Comparison of ENCODE assay signal across 8 cellular contexts in genomic region chr7:100476903-100477870, GRCh38. TPM values are rescaled to one million over a fixed set of nuclear protein-coding genes. Genes with fewer than 3 reads are reported as not detected.
DNase-seq lines count a peak whose midpoint lies in the region; ATAC-seq, FAIRE-seq and TF ChIP-seq lines count a peak whose summit lies in the region.

No MANE protein-coding gene starts in this region.

- peaks cover 5% of the 10 kb centered on the region; the same call in 1 of the 2 replicates for H3K9me3 ChIP-seq in AG04450 (ENCODE audit: control insufficient read depth, insufficient read depth, low read length)

- POLR2A ChIA-PET in AG04450 (lab: Yijun Ruan, JAX): interaction anchor here (0.6 to 2.2 kb wide), 6 partner anchors 11 to 109 kb away, joined by 3 to 15 read pairs (median 6); partner anchors contain the start of genes FBXO24, LRCH4 and ZCWPW1

- H3K4me3 ChIP-seq in AG04450 (ENCODE audit: low read depth, low read length) (peak overlapping the region; percentile 94), HL-60 (replicated peaks; ENCODE audit: insufficient read depth, low read length) (peak overlapping the region; percentile 96)

- peaks cover 44 to 46% of the 10 kb centered on the region in 2 donors for H3K4me1 Mint-ChIP-seq in immature natural killer cell
- peaks cover 42% of the 10 kb centered on the region for H3K4me1 Mint-ChIP-seq in stimulated activated effector memory CD8-positive, alpha-beta T cell treated with anti-CD3 and anti-CD28 coated beads, Interleukin-12 subunit alpha, Interleukin-12 subunit beta, amount 100 ng/mL, for 72 hours

- peak overlapping the region; percentile 80 to 100 (median 97) for H3K4me3 Mint-ChIP-seq in immature natural killer cell
- peak overlapping the region; percentile 99 for H3K4me3 Mint-ChIP-seq in stimulated activated effector memory CD8-positive, alpha-beta T cell treated with anti-CD3 and anti-CD28 coated beads, Interleukin-12 subunit alpha, Interleukin-12 subunit beta, amount 100 ng/mL, for 72 hours

- peaks cover 10 to 24% of the 10 kb centered on the region in 2 donors for H3K36me3 Mint-ChIP-seq in activated naive CD4-positive, alpha-beta T cell treated with anti-CD3 and anti-CD28 coated beads, Interleukin-2, amount 50 U/mL, for 72 hours
- peaks cover 0 to 8% (median 8%) of the 10 kb centered on the region in 3 donors for H3K36me3 Mint-ChIP-seq in immature natural killer cell
- H3K36me3 Mint-ChIP-seq in stimulated activated effector memory CD8-positive, alpha-beta T cell treated with anti-CD3 and anti-CD28 coated beads, Interleukin-12 subunit alpha, Interleukin-12 subunit beta, amount 100 ng/mL, for 72 hours: peaks cover 69% of the 10 kb centered on the region

- no peak overlapping the region for H3K27ac ChIP-seq in AG04450 (ENCODE audit: low read depth, low read length)
- peak overlapping the region; percentile 94 for H3K27ac ChIP-seq in HL-60 (replicated peaks)

- TF ChIP-seq CTCF in AG04450 (IDR thresholded peaks at IDR 0.05; ENCODE audit: low read depth, low read length) (peak; percentile 30; the same call in 1 of the 2 replicates), HL-60 (IDR thresholded peaks at IDR 0.05; ENCODE audit: insufficient read depth, low read length) (no peak), D721Med (IDR thresholded peaks at IDR 0.05; ENCODE audit: insufficient read depth, missing control alignments) (no peak)

- H3K27ac Mint-ChIP-seq in activated naive CD4-positive, alpha-beta T cell treated with anti-CD3 and anti-CD28 coated beads, Interleukin-2, amount 50 U/mL, for 72 hours: peak overlapping the region; percentile 70 to 90
- peak overlapping the region; percentile 70 to 99 (median 91) for H3K27ac Mint-ChIP-seq in immature natural killer cell
- H3K27ac Mint-ChIP-seq in stimulated activated effector memory CD8-positive, alpha-beta T cell treated with anti-CD3 and anti-CD28 coated beads, Interleukin-12 subunit alpha, Interleukin-12 subunit beta, amount 100 ng/mL, for 72 hours: peak overlapping the region; percentile 89

- H3K27me3 ChIP-seq in AG04450 (ENCODE audit: control insufficient read depth, insufficient read depth, low read length) (no peaks in the 10 kb centered on the region), HL-60 (ENCODE audit: insufficient read depth, poor library complexity, severe bottlenecking) (no peaks in the 10 kb centered on the region)

- CTCF ChIA-PET in AG04450 (lab: Charles Lee): interaction anchor here (0.5 to 3.4 kb wide), 7 partner anchors 8 to 362 kb away, joined by 3 to 15 read pairs (median 4); no protein-coding TSS in a partner anchor

- no peak for DNase-seq in AG04450 (ENCODE audit: low read depth, low spot score)
- peak in 1 of 2 experiments; percentile 45 for DNase-seq in HL-60 (ENCODE audit: low read depth in 1 of 2, low spot score in 1 of 2)
- peak in 1 of 2 donors; percentile 67 for DNase-seq in activated naive CD4-positive, alpha-beta T cell treated with anti-CD3 and anti-CD28 coated beads, Interleukin-2, amount 50 U/mL, for 72 hours (ENCODE audit: low spot score in 2 of 2)
- peak in 1 of 3 donors; percentile 32 for DNase-seq in immature natural killer cell
- DNase-seq in stimulated activated effector memory CD8-positive, alpha-beta T cell treated with anti-CD3 and anti-CD28 coated beads, Interleukin-12 subunit alpha, Interleukin-12 subunit beta, amount 100 ng/mL, for 72 hours (ENCODE audit: low spot score in 2 of 2): peak; percentile 41 to 75
- no peak for DNase-seq in D721Med (ENCODE audit: insufficient read length, low spot score)
- no peak for DNase-seq in GF-D8 (lab: John Stamatoyannopoulos, UW)

- no peaks in the 10 kb centered on the region for H3K9me3 Mint-ChIP-seq in activated naive CD4-positive, alpha-beta T cell treated with anti-CD3 and anti-CD28 coated beads, Interleukin-2, amount 50 U/mL, for 72 hours
- peaks cover 0 to 2% (median 0%) of the 10 kb centered on the region in 6 donors for H3K9me3 Mint-ChIP-seq in immature natural killer cell
- H3K9me3 Mint-ChIP-seq in stimulated activated effector memory CD8-positive, alpha-beta T cell treated with anti-CD3 and anti-CD28 coated beads, Interleukin-12 subunit alpha, Interleukin-12 subunit beta, amount 100 ng/mL, for 72 hours: no peaks in the 10 kb centered on the region

- no peak for FAIRE-seq in D721Med (lab: Jason Lieb, UNC)

- H3K27me3 Mint-ChIP-seq in immature natural killer cell (ENCODE audit: low read depth in 3 of 3): peaks cover 14 to 29% (median 21%) of the 10 kb centered on the region in 3 donors

- ATAC-seq in activated naive CD4-positive, alpha-beta T cell treated with anti-CD3 and anti-CD28 coated beads, Interleukin-2, amount 50 U/mL, for 72 hours: no peak
- ATAC-seq in stimulated activated effector memory CD8-positive, alpha-beta T cell treated with anti-CD3 and anti-CD28 coated beads, Interleukin-12 subunit alpha, Interleukin-12 subunit beta, amount 100 ng/mL, for 72 hours: peak; percentile 24
- no peak for ATAC-seq in GM19324 (IDR thresholded peaks at IDR 0.05; ENCODE audit: low FRiP score, unreplicated experiment)

RNA-seq across cellular contexts. Expression of gene TSC22D4, which starts 1.8 kb away (rescaled TPM):
- polyA plus RNA-seq in AG04450 (2011; rRNA removed) (10.2 and 11.3 TPM in 2 replicates), immature natural killer cell (10 to 100 TPM; 32.4 to 42.2 (median 35.3) TPM)
- polyA minus RNA-seq in AG04450 (2011; rRNA and poly(A)+ RNA removed): 9.5 and 10.8 TPM in 2 replicates
- total RNA-seq in activated naive CD4-positive, alpha-beta T cell treated with anti-CD3 and anti-CD28 coated beads, Interleukin-2, amount 50 U/mL, for 72 hours: 10 to 100 TPM; 96.2 to 99.9 TPM

RNA-seq across cellular contexts. Expression of gene NYAP1, which starts 6.5 kb away (rescaled TPM):
- polyA plus RNA-seq in AG04450 (2011; rRNA removed): 0.35 and 0.38 TPM in 2 replicates
- 0.14 and 0.17 TPM in 2 replicates for polyA minus RNA-seq in AG04450 (2011; rRNA and poly(A)+ RNA removed)
- total RNA-seq in activated naive CD4-positive, alpha-beta T cell treated with anti-CD3 and anti-CD28 coated beads, Interleukin-2, amount 50 U/mL, for 72 hours: 1 to 10 TPM in 1 of 2 donors, under 1 TPM in 1; 0.89 to 1.0 TPM
- not detected for polyA plus RNA-seq in immature natural killer cell

RNA-seq across cellular contexts. Expression of gene SPACDR, which starts 13.1 kb away (rescaled TPM):
- polyA plus RNA-seq in AG04450 (2011; rRNA removed) (0.76 and 1.3 TPM in 2 replicates), immature natural killer cell (1 to 10 TPM in 1 of 3 donors, under 1 TPM in 1, not detected in 1; 0.43 to 2.2 TPM)
- polyA minus RNA-seq in AG04450 (2011; rRNA and poly(A)+ RNA removed): 0.32 and 0.43 TPM in 2 replicates
- 1 to 10 TPM; 7.7 to 9.9 TPM for total RNA-seq in activated naive CD4-positive, alpha-beta T cell treated with anti-CD3 and anti-CD28 coated beads, Interleukin-2, amount 50 U/mL, for 72 hours

RNA-seq across cellular contexts. Expression of gene PPP1R35, which starts 40.9 kb away (rescaled TPM):
- polyA plus RNA-seq in AG04450 (2011; rRNA removed) (7.5 and 11.8 TPM in 2 replicates), immature natural killer cell (10 to 100 TPM; 25.7 to 42.2 (median 41.8) TPM)
- 6.5 and 8.6 TPM in 2 replicates for polyA minus RNA-seq in AG04450 (2011; rRNA and poly(A)+ RNA removed)
- 10 to 100 TPM; 38.7 to 52.5 TPM for total RNA-seq in activated naive CD4-positive, alpha-beta T cell treated with anti-CD3 and anti-CD28 coated beads, Interleukin-2, amount 50 U/mL, for 72 hours

RNA-seq across cellular contexts. Expression of gene MEPCE, which starts 47.6 kb away (rescaled TPM):
- 9.1 and 10.1 TPM in 2 replicates for polyA plus RNA-seq in AG04450 (2011; rRNA removed)
- 15.6 and 19.4 TPM in 2 replicates for polyA minus RNA-seq in AG04450 (2011; rRNA and poly(A)+ RNA removed)
- 10 to 100 TPM; 53.0 to 83.5 TPM for total RNA-seq in activated naive CD4-positive, alpha-beta T cell treated with anti-CD3 and anti-CD28 coated beads, Interleukin-2, amount 50 U/mL, for 72 hours
- 10 to 100 TPM in 1 of 3 donors, 1 to 10 TPM in 2; 3.0 to 12.1 (median 8.3) TPM for polyA plus RNA-seq in immature natural killer cell

Comparison
In these comparisons a context has a peak if more than half of its experiments do, and no peak if none do; other contexts are left out.
1. DNase-seq: peak in stimulated activated effector memory CD8-positive, alpha-beta T cell treated with anti-CD3 and anti-CD28 coated beads, Interleukin-12 subunit alpha, Interleukin-12 subunit beta, amount 100 ng/mL, for 72 hours (2 of 2); none in AG04450 (single experiment), D721Med (single experiment) and GF-D8 (single experiment).
2. Peak in every context shown above with its lines, with median percentiles within 50 percentile points of each other: H3K27ac Mint-ChIP-seq.